Comparison of ENCODE assay signal across 12 cellular contexts in genomic region chr1:36174716-36175115, GRCh38. TPM values are rescaled to one million over a fixed set of nuclear protein-coding genes. Genes with fewer than 3 reads are reported as not detected.
A peak's percentile ranks its signal among the peaks of the same experiment; 100 is the strongest.
DNase-seq lines count a peak whose midpoint lies in the region; ATAC-seq lines count a peak whose summit lies in the region.
"Had no signal": no experiment of that assay in that cellular context is flagged by ENCODE, and none has a peak within 500 bp of the region (broad histone marks: within the 10 kb centered on the region; RNA-seq: fewer than 3 reads in every experiment).

No MANE protein-coding gene starts in this region.

- H3K9ac ChIP-seq in skeletal muscle tissue (ENCODE audit: low read depth in 1 of 3, low read length in 3 of 3): peak overlapping the region; percentile 69 to 96 (median 94)

- H3K36me3 ChIP-seq in H7 (replicated peaks; ENCODE audit: control insufficient read depth, insufficient read depth, low read length) (peaks cover 21% of the 10 kb centered on the region), skeletal muscle tissue (ENCODE audit: control insufficient read depth in 3 of 3, insufficient read depth in 3 of 3, low read length in 3 of 3) (peaks cover 56 to 71% (median 64%) of the 10 kb centered on the region in 3 donors)

- peaks cover 63 to 73% (median 73%) of the 10 kb centered on the region in 3 donors for H3K4me1 ChIP-seq in skeletal muscle tissue (ENCODE audit: control insufficient read depth in 3 of 3, insufficient read depth in 3 of 3, low read length in 3 of 3)

- H3K9me3 ChIP-seq in skeletal muscle tissue (ENCODE audit: control insufficient read depth in 3 of 3, low read length in 3 of 3): no peaks in the 10 kb centered on the region
- H3K9me3 ChIP-seq: suprapubic skin had no signal

- H3K27ac ChIP-seq in epithelial cell of prostate: peak overlapping the region; percentile 98
- peak overlapping the region; percentile 97 for H3K27ac ChIP-seq in skeletal muscle tissue (ENCODE audit: low read depth, low read length)
- H3K27ac ChIP-seq: suprapubic skin had no signal

- no peak for ATAC-seq in GM18907 (IDR thresholded peaks at IDR 0.05; ENCODE audit: unreplicated experiment)
- no peak for ATAC-seq in GM18520 (IDR thresholded peaks at IDR 0.05; ENCODE audit: unreplicated experiment)

- H3K27me3 ChIP-seq in H7 (ENCODE audit: control insufficient read depth, insufficient read depth, low read length) (no peaks in the 10 kb centered on the region; the same call in 1 of the 2 replicates), skeletal muscle tissue (ENCODE audit: control insufficient read depth in 3 of 3, insufficient read depth in 3 of 3, low read length in 3 of 3) (no peaks in the 10 kb centered on the region)
- H3K27me3 ChIP-seq: suprapubic skin had no signal

- DNase-seq in H7 (peak; percentile 60), NCI-H69 (lab: John Stamatoyannopoulos, UW) (peak; percentile 77), epithelial cell of prostate (ENCODE audit: low read depth, low spot score) (no peak), DMS114 treated with DMSO at 0.1 percent for 48 hours (lab: John Stamatoyannopoulos, UW; ENCODE audit: unreplicated experiment) (no peak), KG1 (lab: John Stamatoyannopoulos, UW) (no peak)
- DNase-seq: activated CD4-positive, alpha-beta T cell treated with anti-CD3 and anti-CD28 coated beads, Interleukin-2, amount 50 U/mL, for 4 hours; activated naive CD4-positive, alpha-beta T cell treated with anti-CD3 and anti-CD28 coated beads, Interleukin-2, amount 10 ng/mL, durations not matched to agents 7 days and 5 days; NCI-H748 treated with DMSO at 0.1 percent for 48 hours had no signal

- H3K4me3 ChIP-seq in H7 (ENCODE audit: insufficient read depth, low read depth, low read length) (no peak overlapping the region), skeletal muscle tissue (ENCODE audit: low read length in 3 of 3) (peak overlapping the region; percentile 48 to 71 (median 63))
- H3K4me3 ChIP-seq: suprapubic skin had no signal

RNA-seq across cellular contexts. Expression of gene MAP7D1, which starts 18.8 kb away (rescaled TPM):
- total RNA-seq in H7 (2014; rRNA removed; shearing (Covaris generic)): 146 TPM in 2 replicates
- total RNA-seq in skeletal muscle tissue: 71.0 TPM

RNA-seq across cellular contexts. Expression of gene TRAPPC3, which starts 25.4 kb away (rescaled TPM):
- total RNA-seq in H7 (2014; rRNA removed; shearing (Covaris generic)): 97.3 and 111 TPM in 2 replicates
- 30.3 TPM for total RNA-seq in skeletal muscle tissue

RNA-seq across cellular contexts. Expression of gene THRAP3, which starts 49.5 kb away (rescaled TPM):
- 82.7 and 90.7 TPM in 2 replicates for total RNA-seq in H7 (2014; rRNA removed; shearing (Covaris generic))
- 51.7 TPM for total RNA-seq in skeletal muscle tissue

RNA-seq across cellular contexts. Expression of gene COL8A2, which starts 49.7 kb away (rescaled TPM):
- 1.6 TPM in 2 replicates for total RNA-seq in H7 (2014; rRNA removed; shearing (Covaris generic))
- 11.0 TPM for total RNA-seq in skeletal muscle tissue

Comparison
In these comparisons a context has a peak if more than half of its experiments do, and no peak if none do; other contexts are left out.
1. DNase-seq: peak in H7 (single experiment) and NCI-H69 (single experiment); none in epithelial cell of prostate (single experiment), DMS114 treated with DMSO at 0.1 percent for 48 hours (single experiment) and KG1 (single experiment).